15 cellular contexts compared by ENCODE assay signal in the genomic region with DNA sequence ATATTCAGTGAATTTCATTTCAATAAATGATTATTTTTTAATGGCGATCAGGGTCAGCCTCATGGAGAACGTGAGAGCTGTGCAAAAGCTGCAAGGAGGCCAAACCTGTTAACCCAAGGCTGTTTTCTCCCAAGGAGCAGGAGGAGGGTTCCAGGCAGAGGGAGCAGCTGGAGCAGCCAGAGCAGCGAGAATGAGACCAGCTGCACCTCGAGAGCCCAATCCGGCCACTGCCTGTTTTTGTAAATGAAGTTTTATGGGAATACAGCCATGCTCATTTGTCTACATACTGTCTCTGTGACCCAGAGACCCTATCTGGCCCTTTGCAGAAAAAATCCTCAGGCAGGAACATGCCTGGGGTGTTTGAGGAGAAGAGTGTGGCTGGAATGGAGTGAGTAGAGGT.
"Had no signal": no experiment of that assay in that cellular context is flagged by ENCODE, and none has a peak within 500 bp of the region (broad histone marks: within the 10 kb centered on the region; RNA-seq: fewer than 3 reads in every experiment).

No MANE protein-coding gene starts in this region.

- H3K27ac Mint-ChIP-seq: activated naive CD4-positive, alpha-beta T cell treated with anti-CD3 and anti-CD28 coated beads for 36 hours; dendritic cell treated with granulocyte-macrophage colony-stimulating factor and Interleukin-4, amounts not matched to agents 40 ng/mL and 50 ng/mL, for 4 days had no signal

- H3K9me3 ChIP-seq: esophagus muscularis mucosa, psoas muscle, SJSA1, thyroid gland, uterus had no signal

- H3K4me3 Mint-ChIP-seq: activated naive CD4-positive, alpha-beta T cell treated with anti-CD3 and anti-CD28 coated beads for 36 hours; dendritic cell treated with granulocyte-macrophage colony-stimulating factor and Interleukin-4, amounts not matched to agents 40 ng/mL and 50 ng/mL, for 4 days; nephron had no signal

- H3K4me3 ChIP-seq: esophagus muscularis mucosa, lung, psoas muscle, SJSA1, thyroid gland, uterus had no signal

- H3K27ac ChIP-seq: brain microvascular endothelial cell, esophagus muscularis mucosa, psoas muscle, SJSA1, thyroid gland, uterus had no signal

- ATAC-seq: psoas muscle had no signal

- H3K4me1 ChIP-seq: uterus had no signal

- H3K36me3 ChIP-seq: brain microvascular endothelial cell, esophagus muscularis mucosa, SJSA1, thyroid gland, uterus had no signal

- DNase-seq: activated naive CD4-positive, alpha-beta T cell treated with anti-CD3 and anti-CD28 coated beads for 36 hours; amygdala; brain microvascular endothelial cell; cerebellar nuclear complex; psoas muscle; stimulated activated CD4-positive, alpha-beta T cell treated with anti-CD3 and anti-CD28 coated beads, Interleukin-2, amount 100 ng/mL, for 48 hours; SW 1271; T-helper 9 cell; thyroid gland; uterus had no signal

- H3K27me3 ChIP-seq: brain microvascular endothelial cell, esophagus muscularis mucosa, SJSA1, thyroid gland, uterus had no signal

- H3K9me3 Mint-ChIP-seq: activated naive CD4-positive, alpha-beta T cell treated with anti-CD3 and anti-CD28 coated beads for 36 hours; nephron had no signal
